ENCODE assay signal across 23 cellular contexts in the genomic region with DNA sequence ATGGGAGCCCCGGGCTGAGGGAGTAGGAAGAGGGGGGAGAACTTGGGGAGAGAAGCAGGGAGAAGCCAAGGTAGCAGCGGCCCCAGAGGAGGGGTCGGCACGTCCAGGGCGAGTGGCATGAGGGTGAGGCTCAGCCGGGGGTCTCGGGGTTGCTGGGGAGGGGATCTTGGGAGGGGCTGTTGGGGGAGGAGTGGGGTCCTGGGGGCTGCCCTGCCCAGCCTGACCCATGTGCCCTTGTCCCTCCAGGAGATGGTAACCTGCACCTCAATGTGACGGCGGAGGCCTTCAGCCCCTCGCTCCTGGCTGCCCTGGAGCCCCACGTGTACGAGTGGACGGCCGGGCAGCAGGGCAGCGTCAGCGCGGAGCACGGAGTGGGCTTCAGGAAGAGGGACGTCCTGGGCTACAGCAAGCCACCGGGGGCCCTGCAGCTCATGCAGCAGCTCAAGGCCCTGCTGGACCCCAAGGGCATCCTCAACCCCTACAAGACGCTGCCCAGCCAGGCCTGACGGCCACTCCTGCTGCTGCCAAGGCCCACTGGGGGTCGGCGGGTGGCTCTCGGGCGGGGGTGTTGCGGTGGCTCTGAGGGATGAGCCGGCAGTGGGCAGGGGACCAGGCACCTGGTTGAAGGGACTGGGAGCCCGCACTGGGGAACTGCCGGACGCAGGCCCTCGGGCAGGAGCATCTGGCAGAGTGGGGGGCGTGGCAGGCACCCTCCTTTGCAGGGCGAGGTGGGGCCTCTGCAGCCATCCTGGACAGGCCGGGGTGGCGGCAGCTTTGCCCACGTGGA. TPM values are rescaled to one million over a fixed set of nuclear protein-coding genes. Genes with fewer than 3 reads are reported as not detected.
A peak's percentile ranks its signal among the peaks of the same experiment; 100 is the strongest.
DNase-seq lines count a peak whose midpoint lies in the region; ATAC-seq and TF ChIP-seq lines count a peak whose summit lies in the region.
"Had no signal": no experiment of that assay in that cellular context is flagged by ENCODE, and none has a peak within 500 bp of the region (broad histone marks: within the 10 kb centered on the region; RNA-seq: fewer than 3 reads in every experiment).

No MANE protein-coding gene starts in this region.

- H3K23ac ChIP-seq in H9 (ENCODE audit: insufficient read length, low read depth, low read length), result no peak overlapping the region

- WGBS in H9 (ENCODE audit: extremely low coverage, insufficient read length, low lambda C conversion rate), result no CpG with 5 or more reads among the region's 37 CpGs

- H3K23me2 ChIP-seq in H9 (ENCODE audit: insufficient read length, low read depth, low read length, poor library complexity, severe bottlenecking), result no peaks in the 10 kb centered on the region

- no peaks in the 10 kb centered on the region for H3K9me3 ChIP-seq in H9 (ENCODE audit: control insufficient read depth, low read depth, low read length)
- H3K9me3 ChIP-seq: MG63, upper lobe of left lung had no signal

- no peak overlapping the region for H2AK5ac ChIP-seq in H9 (ENCODE audit: insufficient read length, low read length)

- no peak overlapping the region for H3K18ac ChIP-seq in H9 (ENCODE audit: insufficient read length, low read depth, low read length)

- peaks cover 4% of the 10 kb centered on the region for H3K27me3 Mint-ChIP-seq in activated naive CD4-positive, alpha-beta T cell treated with anti-CD3 and anti-CD28 coated beads, Interleukin-2, amount 10 ng/mL, durations not matched to agents 7 days and 5 days
- H3K27me3 Mint-ChIP-seq in H9 (ENCODE audit: low read depth), result peaks cover 2% of the 10 kb centered on the region
- H3K27me3 Mint-ChIP-seq in glutamatergic neuron (ENCODE audit: unreplicated experiment), result no peaks in the 10 kb centered on the region
- no peaks in the 10 kb centered on the region for H3K27me3 Mint-ChIP-seq in stimulated activated memory B cell treated with anti-CD40 and anti-IgM and Interleukin-4, amounts not matched to agents 10 μg/mL and 1 μg/mL and 100 μg/mL, for 72 hours
- H3K27me3 Mint-ChIP-seq: stimulated activated naive B cell treated with anti-CD40 and anti-IgM and Interleukin-4, amounts not matched to agents 10 μg/mL and 1 μg/mL and 100 μg/mL, for 72 hours had no signal

- peak; percentile 15 for DNase-seq in activated naive CD4-positive, alpha-beta T cell treated with anti-CD3 and anti-CD28 coated beads, Interleukin-2, amount 10 ng/mL, durations not matched to agents 7 days and 5 days
- no peak for DNase-seq in activated naive CD4-positive, alpha-beta T cell treated with Interleukin-2 at 50 U/mL for 16 hours
- peak; percentile 24 for DNase-seq in H9
- DNase-seq in glutamatergic neuron, result peak; percentile 16
- DNase-seq in SW480 (ENCODE audit: low spot score), result no peak
- DNase-seq in kidney glomerular epithelial cell (lab: John Stamatoyannopoulos, UW), result no peak
- DNase-seq: COR-L47; MG63; midbrain; NCI-H1694; NCI-H82; PC-3; stimulated activated CD4-positive, alpha-beta T cell treated with anti-CD3 and anti-CD28 coated beads, Interleukin-15, amount 100 ng/mL, for 24 hours; stimulated activated naive B cell treated with anti-CD40 and anti-IgM and Interleukin-4, amounts not matched to agents 10 μg/mL and 1 μg/mL and 100 μg/mL, for 72 hours had no signal

- TF ChIP-seq CTCF in H9 (conservative IDR thresholded peaks at IDR 0.05) (no peak), glutamatergic neuron (IDR thresholded peaks at IDR 0.05; ENCODE audit: partially characterized antibody, unreplicated experiment) (no peak)

- H3K79me1 ChIP-seq in H9 (ENCODE audit: insufficient read depth, low read depth, low read length, poor library complexity, severe bottlenecking), result no peaks in the 10 kb centered on the region

- H3K4me1 Mint-ChIP-seq in activated naive CD4-positive, alpha-beta T cell treated with anti-CD3 and anti-CD28 coated beads, Interleukin-2, amount 10 ng/mL, durations not matched to agents 7 days and 5 days, result peaks cover 13% of the 10 kb centered on the region
- peaks cover 19 to 33% of the 10 kb centered on the region in 2 experiments for H3K4me1 Mint-ChIP-seq in H9
- H3K4me1 Mint-ChIP-seq in glutamatergic neuron (ENCODE audit: low read depth, unreplicated experiment), result peaks cover 4% of the 10 kb centered on the region
- peaks cover 23% of the 10 kb centered on the region for H3K4me1 Mint-ChIP-seq in stimulated activated memory B cell treated with anti-CD40 and anti-IgM and Interleukin-4, amounts not matched to agents 10 μg/mL and 1 μg/mL and 100 μg/mL, for 72 hours

- H4K91ac ChIP-seq in H9 (ENCODE audit: insufficient read length, low read depth, low read length), result no peak overlapping the region

- no peak overlapping the region for H4K5ac ChIP-seq in H9 (ENCODE audit: insufficient read length, low read depth, low read length)

- H3K27me3 ChIP-seq in H9 (ENCODE audit: insufficient read depth, low read length), result no peaks in the 10 kb centered on the region
- H3K27me3 ChIP-seq: hepatocyte, MG63, upper lobe of left lung had no signal

- CTCF ChIA-PET in activated naive CD4-positive, alpha-beta T cell treated with anti-CD3 and anti-CD28 coated beads, Interleukin-2, amount 10 ng/mL, durations not matched to agents 7 days and 5 days (lab: Charles Lee), result no interaction called here

- peak; percentile 40 for ATAC-seq in stimulated activated memory B cell treated with anti-CD40 and anti-IgM and Interleukin-4, amounts not matched to agents 10 μg/mL and 1 μg/mL and 100 μg/mL, for 72 hours
- ATAC-seq in GM19455 (IDR thresholded peaks at IDR 0.05; ENCODE audit: unreplicated experiment), result no peak
- ATAC-seq: activated CD4-positive, CD25-positive, alpha-beta regulatory T cell treated with anti-CD3 and anti-CD28 coated beads, Interleukin-2, amount 50 U/mL, for 24 hours; activated naive CD4-positive, alpha-beta T cell treated with anti-CD3 and anti-CD28 coated beads, Interleukin-2, amount 50 U/mL, for 72 hours; PC-3; stimulated activated naive B cell treated with anti-CD40 and anti-IgM and Interleukin-4, amounts not matched to agents 10 μg/mL and 1 μg/mL and 100 μg/mL, for 72 hours had no signal

- H3K27ac Mint-ChIP-seq in activated naive CD4-positive, alpha-beta T cell treated with anti-CD3 and anti-CD28 coated beads, Interleukin-2, amount 10 ng/mL, durations not matched to agents 7 days and 5 days, result no peak overlapping the region
- H3K27ac Mint-ChIP-seq in H9, result no peak overlapping the region
- H3K27ac Mint-ChIP-seq in glutamatergic neuron (ENCODE audit: unreplicated experiment), result no peak overlapping the region
- no peak overlapping the region for H3K27ac Mint-ChIP-seq in stimulated activated memory B cell treated with anti-CD40 and anti-IgM and Interleukin-4, amounts not matched to agents 10 μg/mL and 1 μg/mL and 100 μg/mL, for 72 hours
- H3K27ac Mint-ChIP-seq: activated naive CD4-positive, alpha-beta T cell treated with anti-CD3 and anti-CD28 coated beads, Interleukin-2, amount 50 U/mL, for 72 hours; stimulated activated naive B cell treated with anti-CD40 and anti-IgM and Interleukin-4, amounts not matched to agents 10 μg/mL and 1 μg/mL and 100 μg/mL, for 72 hours had no signal

- no peak overlapping the region for H3K27ac ChIP-seq in H9 (ENCODE audit: insufficient read length, low read depth, low read length)
- H3K27ac ChIP-seq: hepatocyte, SK-N-MC, upper lobe of left lung had no signal

- no peak overlapping the region for H2BK20ac ChIP-seq in H9 (ENCODE audit: low read depth, low read length, poor library complexity, severe bottlenecking)

- no peak overlapping the region for H2BK15ac ChIP-seq in H9 (ENCODE audit: low read depth, low read length)

- no peak overlapping the region for H3K4me3 Mint-ChIP-seq in activated naive CD4-positive, alpha-beta T cell treated with anti-CD3 and anti-CD28 coated beads, Interleukin-2, amount 10 ng/mL, durations not matched to agents 7 days and 5 days
- no peak overlapping the region for H3K4me3 Mint-ChIP-seq in H9
- no peak overlapping the region for H3K4me3 Mint-ChIP-seq in glutamatergic neuron (ENCODE audit: unreplicated experiment)
- no peak overlapping the region for H3K4me3 Mint-ChIP-seq in stimulated activated memory B cell treated with anti-CD40 and anti-IgM and Interleukin-4, amounts not matched to agents 10 μg/mL and 1 μg/mL and 100 μg/mL, for 72 hours
- H3K4me3 Mint-ChIP-seq: neural crest cell; stimulated activated naive B cell treated with anti-CD40 and anti-IgM and Interleukin-4, amounts not matched to agents 10 μg/mL and 1 μg/mL and 100 μg/mL, for 72 hours had no signal

- no peaks in the 10 kb centered on the region for H3K79me2 ChIP-seq in H9 (ENCODE audit: insufficient read depth, low read length)
- H3K79me2 ChIP-seq: hepatocyte had no signal

- no peak overlapping the region for H3K4ac ChIP-seq in H9 (ENCODE audit: low read depth, low read length)

- no peak overlapping the region for H4K8ac ChIP-seq in H9 (replicated peaks; ENCODE audit: insufficient read length, low read depth, low read length)

- no peaks in the 10 kb centered on the region for H3K36me3 Mint-ChIP-seq in activated naive CD4-positive, alpha-beta T cell treated with anti-CD3 and anti-CD28 coated beads, Interleukin-2, amount 10 ng/mL, durations not matched to agents 7 days and 5 days
- H3K36me3 Mint-ChIP-seq in H9 (ENCODE audit: insufficient read depth in 1 of 3, low read depth in 3 of 3) (no peaks in the 10 kb centered on the region; a peak in 1 of 7 replicates), glutamatergic neuron (ENCODE audit: unreplicated experiment) (no peaks in the 10 kb centered on the region)
- H3K36me3 Mint-ChIP-seq in stimulated activated memory B cell treated with anti-CD40 and anti-IgM and Interleukin-4, amounts not matched to agents 10 μg/mL and 1 μg/mL and 100 μg/mL, for 72 hours, result peaks cover 7% of the 10 kb centered on the region
- H3K36me3 Mint-ChIP-seq: activated naive CD4-positive, alpha-beta T cell treated with anti-CD3 and anti-CD28 coated beads, Interleukin-2, amount 50 U/mL, for 72 hours had no signal

- no peak overlapping the region for H3K4me2 ChIP-seq in H9 (ENCODE audit: insufficient read depth, insufficient read length, low read length)
- H3K4me2 ChIP-seq: hepatocyte had no signal

- no peak overlapping the region for H3T11ph ChIP-seq in H9 (ENCODE audit: low read length)

- H3K4me1 ChIP-seq in H9 (ENCODE audit: insufficient read depth, low read length), result no peaks in the 10 kb centered on the region

- H3K9me3 Mint-ChIP-seq in activated naive CD4-positive, alpha-beta T cell treated with anti-CD3 and anti-CD28 coated beads, Interleukin-2, amount 10 ng/mL, durations not matched to agents 7 days and 5 days, result no peaks in the 10 kb centered on the region
- H3K9me3 Mint-ChIP-seq in H9 (no peaks in the 10 kb centered on the region), glutamatergic neuron (ENCODE audit: unreplicated experiment) (peaks cover 1% of the 10 kb centered on the region)
- H3K9me3 Mint-ChIP-seq in stimulated activated memory B cell treated with anti-CD40 and anti-IgM and Interleukin-4, amounts not matched to agents 10 μg/mL and 1 μg/mL and 100 μg/mL, for 72 hours, result no peaks in the 10 kb centered on the region
- H3K9me3 Mint-ChIP-seq: activated naive CD4-positive, alpha-beta T cell treated with anti-CD3 and anti-CD28 coated beads, Interleukin-2, amount 50 U/mL, for 72 hours; neural crest cell; stimulated activated naive B cell treated with anti-CD40 and anti-IgM and Interleukin-4, amounts not matched to agents 10 μg/mL and 1 μg/mL and 100 μg/mL, for 72 hours had no signal

- no peak overlapping the region for H2BK5ac ChIP-seq in H9 (ENCODE audit: insufficient read length, low read length)

- no peaks in the 10 kb centered on the region for H4K20me1 ChIP-seq in H9 (ENCODE audit: control insufficient read depth, insufficient read depth, insufficient read length)

- no peak overlapping the region for H3K56ac ChIP-seq in H9 (ENCODE audit: insufficient read length, low read depth, low read length)

- H3K9ac ChIP-seq in H9 (ENCODE audit: extremely low read depth, insufficient read length, low read length), result no peak overlapping the region

- H3K14ac ChIP-seq in H9 (ENCODE audit: insufficient read depth, low read length), result no peak overlapping the region

- H2AFZ ChIP-seq in H9 (ENCODE audit: low read length), result no peak overlapping the region
- H2AFZ ChIP-seq: hepatocyte had no signal

- H2BK120ac ChIP-seq in H9 (ENCODE audit: low read depth, low read length, poor library complexity, severe bottlenecking), result no peak overlapping the region

- H2BK12ac ChIP-seq in H9 (ENCODE audit: insufficient read length, low read depth, low read length), result no peak overlapping the region

RNA-seq across cellular contexts. Expression of gene GAL3ST2, which starts 9.0 kb away (rescaled TPM):
- total RNA-seq in H9 (2021) (0.33 and 0.37 TPM in 2 replicates), glutamatergic neuron (ENCODE audit: unreplicated experiment) (0.42 TPM)
- total RNA-seq: PC-3 had no signal

RNA-seq across cellular contexts. Expression of gene D2HGDH, which starts 33.2 kb away (rescaled TPM):
- total RNA-seq in H9 (2021) (10.0 TPM in 2 replicates), glutamatergic neuron (ENCODE audit: unreplicated experiment) (12.5 TPM)

RNA-seq across cellular contexts. Expression of gene NEU4, which starts 41.3 kb away (rescaled TPM):
- 0.42 and 0.70 TPM in 2 replicates for total RNA-seq in H9 (2021)
- 0.88 TPM for total RNA-seq in glutamatergic neuron (ENCODE audit: unreplicated experiment)
- total RNA-seq: fibroblast of villous mesenchyme, PC-3 had no signal

Comparison
In these comparisons a context has a peak if more than half of its experiments do, and no peak if none do; other contexts are left out.
1. DNase-seq: peak in activated naive CD4-positive, alpha-beta T cell treated with anti-CD3 and anti-CD28 coated beads, Interleukin-2, amount 10 ng/mL, durations not matched to agents 7 days and 5 days (single experiment), H9 (single experiment) and glutamatergic neuron (single experiment); none in activated naive CD4-positive, alpha-beta T cell treated with Interleukin-2 at 50 U/mL for 16 hours (single experiment), SW480 (single experiment) and kidney glomerular epithelial cell (single experiment).